ENCODE assay signal across 9 cellular contexts in genomic region chr1:21659924-21660326, GRCh38. TPM values are rescaled to one million over a fixed set of nuclear protein-coding genes. Genes with fewer than 3 reads are reported as not detected.
A peak's percentile ranks its signal among the peaks of the same experiment; 100 is the strongest.
DNase-seq lines count a peak whose midpoint lies in the region; ATAC-seq and TF ChIP-seq lines count a peak whose summit lies in the region.
"Had no signal": no experiment of that assay in that cellular context is flagged by ENCODE, and none has a peak within 500 bp of the region (broad histone marks: within the 10 kb centered on the region; RNA-seq: fewer than 3 reads in every experiment).

No MANE protein-coding gene starts in this region.

- no peaks in the 10 kb centered on the region for H3K9me3 Mint-ChIP-seq in natural killer cell treated with Interleukin-12 subunit alpha and Interleukin-12 subunit beta and Interleukin-15 and Interleukin-18, amount 100 ng/mL, for 72 hours
- H3K9me3 Mint-ChIP-seq in natural killer cell (no peaks in the 10 kb centered on the region), glutamatergic neuron (ENCODE audit: unreplicated experiment) (no peaks in the 10 kb centered on the region)
- H3K9me3 Mint-ChIP-seq: activated naive CD4-positive, alpha-beta T cell treated with anti-CD3 and anti-CD28 coated beads, Interleukin-2, amount 50 U/mL, for 72 hours had no signal

- H3K4me1 Mint-ChIP-seq in natural killer cell treated with Interleukin-12 subunit alpha and Interleukin-12 subunit beta and Interleukin-15 and Interleukin-18, amount 100 ng/mL, for 72 hours (ENCODE audit: low read depth in 2 of 2) = peaks cover 0 to 4% of the 10 kb centered on the region in 2 donors
- peaks cover 0 to 8% of the 10 kb centered on the region in 2 donors for H3K4me1 Mint-ChIP-seq in natural killer cell
- peaks cover 3% of the 10 kb centered on the region for H3K4me1 Mint-ChIP-seq in T-helper 17 cell
- H3K4me1 Mint-ChIP-seq in glutamatergic neuron (ENCODE audit: low read depth, unreplicated experiment) = peaks cover 12% of the 10 kb centered on the region

- TF ChIP-seq CTCF in natural killer cell (IDR thresholded peaks at IDR 0.05) = no peak
- no peak for TF ChIP-seq CTCF in glutamatergic neuron (IDR thresholded peaks at IDR 0.05; ENCODE audit: partially characterized antibody, unreplicated experiment)
- TF ChIP-seq CTCF in RWPE1 (conservative IDR thresholded peaks at IDR 0.05; ENCODE audit: low read depth) = no peak
- TF ChIP-seq CTCF in colonic mucosa (IDR thresholded peaks at IDR 0.05) = no peak

- H3K27ac Mint-ChIP-seq in natural killer cell treated with Interleukin-12 subunit alpha and Interleukin-12 subunit beta and Interleukin-15 and Interleukin-18, amount 100 ng/mL, for 72 hours = peak overlapping the region in 1 of 2 donors; percentile 60
- H3K27ac Mint-ChIP-seq in natural killer cell (no peak overlapping the region), T-helper 17 cell (no peak overlapping the region), glutamatergic neuron (ENCODE audit: unreplicated experiment) (no peak overlapping the region)
- H3K27ac Mint-ChIP-seq: activated naive CD4-positive, alpha-beta T cell treated with anti-CD3 and anti-CD28 coated beads, Interleukin-2, amount 50 U/mL, for 72 hours had no signal

- POLR2A ChIA-PET in RWPE1 (lab: Yijun Ruan, JAX; ENCODE audit: low non-redundant PET) = no interaction called here

- no peaks in the 10 kb centered on the region for H3K36me3 Mint-ChIP-seq in natural killer cell treated with Interleukin-12 subunit alpha and Interleukin-12 subunit beta and Interleukin-15 and Interleukin-18, amount 100 ng/mL, for 72 hours
- no peaks in the 10 kb centered on the region for H3K36me3 Mint-ChIP-seq in natural killer cell
- H3K36me3 Mint-ChIP-seq in T-helper 17 cell (ENCODE audit: low read depth) = no peaks in the 10 kb centered on the region
- no peaks in the 10 kb centered on the region for H3K36me3 Mint-ChIP-seq in glutamatergic neuron (ENCODE audit: unreplicated experiment)
- H3K36me3 Mint-ChIP-seq: activated naive CD4-positive, alpha-beta T cell treated with anti-CD3 and anti-CD28 coated beads, Interleukin-2, amount 50 U/mL, for 72 hours had no signal

- H3K4me3 Mint-ChIP-seq in natural killer cell treated with Interleukin-12 subunit alpha and Interleukin-12 subunit beta and Interleukin-15 and Interleukin-18, amount 100 ng/mL, for 72 hours = peak overlapping the region; percentile 25
- H3K4me3 Mint-ChIP-seq in natural killer cell (no peak overlapping the region), T-helper 17 cell (peak overlapping the region; percentile 53), glutamatergic neuron (ENCODE audit: unreplicated experiment) (peak overlapping the region; percentile 63)

- no peaks in the 10 kb centered on the region for H3K9me3 ChIP-seq in T-helper 17 cell (ENCODE audit: control insufficient read depth, low read length, poor library complexity, severe bottlenecking)
- no peaks in the 10 kb centered on the region for H3K9me3 ChIP-seq in colonic mucosa

- intact Hi-C loops in natural killer cell (cut with micrococcal nuclease) = loop anchor here (10.0 kb wide), 1 partner anchor 405 kb away; no protein-coding TSS in a partner anchor
- intact Hi-C loops in colonic mucosa (cut with DNase I) = loop anchor here (2.0 to 10.0 kb wide), 3 partner anchors 151 to 425 kb away; partner anchors contain the start of gene ALPL

- no peaks in the 10 kb centered on the region for H3K36me3 ChIP-seq in colonic mucosa

- H3K4me3 ChIP-seq in colonic mucosa = no peak overlapping the region

- no peak for DNase-seq in natural killer cell treated with Interleukin-12 subunit alpha and Interleukin-12 subunit beta and Interleukin-15 and Interleukin-18, amount 100 ng/mL, for 72 hours (ENCODE audit: low spot score)
- DNase-seq in natural killer cell = no peak
- DNase-seq in T-helper 17 cell = no peak
- DNase-seq in glutamatergic neuron = no peak
- DNase-seq in midbrain (lab: John Stamatoyannopoulos, UW) = no peak
- DNase-seq in RWPE1 (ENCODE audit: low spot score) = no peak
- no peak for DNase-seq in colonic mucosa
- DNase-seq in cerebellar nuclear complex (lab: John Stamatoyannopoulos, UW) = no peak

- H3K9ac ChIP-seq in colonic mucosa (ENCODE audit: low read depth in 2 of 2, low read length in 2 of 2) = no peak overlapping the region

- no peak for ATAC-seq in natural killer cell treated with Interleukin-12 subunit alpha and Interleukin-12 subunit beta and Interleukin-15 and Interleukin-18, amount 100 ng/mL, for 72 hours
- ATAC-seq in natural killer cell = no peak
- ATAC-seq in T-helper 17 cell = no peak

- H3K27ac ChIP-seq in RWPE1 = no peak overlapping the region
- H3K27ac ChIP-seq in colonic mucosa = no peak overlapping the region

- H3K4me1 ChIP-seq in colonic mucosa = peaks cover 3% of the 10 kb centered on the region

- H3K27me3 Mint-ChIP-seq in natural killer cell treated with Interleukin-12 subunit alpha and Interleukin-12 subunit beta and Interleukin-15 and Interleukin-18, amount 100 ng/mL, for 72 hours = peaks cover 12 to 20% of the 10 kb centered on the region in 2 donors
- H3K27me3 Mint-ChIP-seq in natural killer cell (ENCODE audit: low read depth in 2 of 2) (peaks cover 15 to 26% of the 10 kb centered on the region in 2 donors), T-helper 17 cell (peaks cover 31% of the 10 kb centered on the region), glutamatergic neuron (ENCODE audit: unreplicated experiment) (peaks cover 11% of the 10 kb centered on the region)

- CTCF ChIA-PET in RWPE1 (lab: Yijun Ruan, JAX) = interaction anchor here (1.5 kb wide), 1 partner anchor 65 kb away, joined by 4 read pairs; no protein-coding TSS in a partner anchor

- peaks cover 7% of the 10 kb centered on the region for H3K27me3 ChIP-seq in colonic mucosa

RNA-seq across cellular contexts. Expression of gene RAP1GAP, which starts 9.2 kb away (rescaled TPM):
- total RNA-seq in natural killer cell treated with Interleukin-12 subunit alpha and Interleukin-12 subunit beta and Interleukin-15 and Interleukin-18, amount 100 ng/mL, for 72 hours = under 1 TPM in 1 of 2 donors, not detected in 1; 0.19 TPM
- total RNA-seq in natural killer cell (1 to 10 TPM in 1 of 3 donors, under 1 TPM in 1, not detected in 1; 0.47 to 1.1 TPM), T-helper 17 cell (under 1 TPM; 0.07 to 0.42 TPM), glutamatergic neuron (ENCODE audit: unreplicated experiment) (4.8 TPM), colonic mucosa (10 to 100 TPM; 29.6 to 36.3 TPM)
